Comparison of ENCODE assay signal across 8 cellular contexts in the genomic region with DNA sequence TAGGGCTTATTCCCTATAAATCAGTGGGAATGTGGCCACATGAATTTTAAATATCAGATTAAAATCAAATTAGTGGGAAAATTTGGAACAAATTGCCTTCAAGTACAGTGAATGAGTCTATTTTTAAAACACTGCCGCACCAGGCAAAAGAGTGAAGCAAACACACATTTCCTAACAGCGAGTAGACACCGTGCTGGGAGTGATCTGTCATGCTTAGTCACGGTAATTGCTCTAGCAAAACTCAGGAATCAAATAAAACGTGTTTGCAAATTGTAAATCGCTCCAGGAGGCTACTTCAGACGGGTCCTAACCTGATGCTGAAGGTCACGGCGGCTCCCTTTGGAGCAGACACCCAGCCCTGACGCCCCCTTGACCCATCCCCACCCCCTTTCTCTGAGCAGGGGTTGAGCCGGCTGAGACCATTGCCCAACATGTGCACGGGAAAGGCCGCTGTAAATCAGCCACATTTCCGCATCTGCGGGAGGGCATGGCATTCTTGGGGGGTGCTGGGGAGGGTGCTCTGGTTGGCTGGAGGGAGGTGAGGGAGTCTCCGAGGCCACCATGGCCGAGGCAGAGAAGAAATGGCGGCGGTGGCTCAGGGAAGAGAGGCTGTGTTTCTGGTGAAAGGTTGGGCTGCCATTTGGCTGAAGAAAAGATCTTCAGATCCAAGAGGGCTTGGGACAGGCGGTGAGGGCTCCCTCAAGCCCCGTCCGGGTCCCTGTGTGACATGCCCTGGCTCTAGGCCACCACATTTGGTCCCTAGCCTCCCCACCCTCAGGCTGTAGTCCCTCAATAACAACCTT. TPM values are rescaled to one million over a fixed set of nuclear protein-coding genes. Genes with fewer than 3 reads are reported as not detected.
DNase-seq lines count a peak whose midpoint lies in the region; ATAC-seq and TF ChIP-seq lines count a peak whose summit lies in the region.

No MANE protein-coding gene starts in this region.

- in situ Hi-C loops in Panc1 (cut with HindIII; ENCODE audit: low pct_unique_long_range_greater_than_20kb, low sequenced_read_pairs), result loop anchor here (10.0 kb wide), 1 partner anchor 51 kb away; no protein-coding TSS in a partner anchor

- POLR2A ChIA-PET in HEK293 (lab: Yijun Ruan, JAX), result interaction anchor here (4.2 kb wide), 1 partner anchor 9 kb away, joined by 25 read pairs; the partner anchor contains the start of gene CEBPA
- POLR2A ChIA-PET in Panc1 (lab: Charles Lee), result no interaction called here
- POLR2A ChIA-PET in OCI-LY7 (lab: Charles Lee), result no interaction called here

- intact Hi-C loops in Panc1 (cut with micrococcal nuclease; ENCODE audit: unreplicated experiment) (no loop called here), heart right ventricle (cut with DNase I) (no loop called here), OCI-LY7 (cut with micrococcal nuclease; ENCODE audit: unreplicated experiment) (no loop called here)

- peak; percentile 53; the same call in 1 of the 2 replicates for TF ChIP-seq CTCF in HEK293 (tag by site-specific recombination; IDR thresholded peaks at IDR 0.05)
- no peak for TF ChIP-seq CTCF in Panc1 (IDR thresholded peaks at IDR 0.05)
- TF ChIP-seq CTCF in heart right ventricle (IDR thresholded peaks at IDR 0.05), result no peak
- no peak for TF ChIP-seq CTCF in OCI-LY7 (conservative IDR thresholded peaks at IDR 0.05; ENCODE audit: low read length)

- H3K4me3 ChIP-seq in HEK293 (ENCODE audit: low read depth, low read length) (no peak overlapping the region), Panc1 (ENCODE audit: low read depth in 2 of 2, low read length in 2 of 2) (no peak overlapping the region), heart right ventricle (peak overlapping the region in 1 of 10 donors; percentile 27), OCI-LY7 (ENCODE audit: low read depth, low read length, poor library complexity, severe bottlenecking) (no peak overlapping the region)

- no peaks in the 10 kb centered on the region for H3K79me2 ChIP-seq in OCI-LY7 (ENCODE audit: insufficient read depth, low read depth, low read length)

- no peak overlapping the region for H3K4me2 ChIP-seq in OCI-LY7 (ENCODE audit: low read length)

- DNase-seq in Panc1 (ENCODE audit: low read depth, low spot score), result peak; percentile 30
- no peak for DNase-seq in heart right ventricle
- peak in 2 of 49 donors; percentile 18 to 28 for DNase-seq in substantia nigra (lab: John Stamatoyannopoulos, UW)
- no peak for DNase-seq in globus pallidus (ENCODE audit: low spot score)
- DNase-seq in OCI-LY7 (ENCODE audit: low spot score), result no peak

- CTCF ChIA-PET in HEK293 (lab: Yijun Ruan, JAX) (no interaction called here), Panc1 (lab: Charles Lee) (interaction anchor here (0.6 kb wide), 1 partner anchor 18 kb away, joined by 3 read pairs; no protein-coding TSS in a partner anchor), OCI-LY7 (lab: Charles Lee; ENCODE audit: unreplicated experiment) (no interaction called here)

- H3K27ac ChIP-seq in HEK293 (ENCODE audit: extremely low read depth, low read depth, low read length), result peak overlapping the region; percentile 84
- H3K27ac ChIP-seq in Panc1 (ENCODE audit: low read length), result no peak overlapping the region
- H3K27ac ChIP-seq in heart right ventricle, result peak overlapping the region in 2 of 10 donors; percentile 35 to 85
- peak overlapping the region; percentile 14 for H3K27ac ChIP-seq in substantia nigra (ENCODE audit: low read depth, low read length, poor library complexity, severe bottlenecking)
- no peak overlapping the region for H3K27ac ChIP-seq in OCI-LY7 (ENCODE audit: low read depth, low read length, poor library complexity, severe bottlenecking)

- H3K9me2 ChIP-seq in OCI-LY7 (ENCODE audit: insufficient read depth, low read length), result no peaks in the 10 kb centered on the region

- no peaks in the 10 kb centered on the region for H4K20me1 ChIP-seq in OCI-LY7 (ENCODE audit: insufficient read depth, low read length)

- H3K36me3 ChIP-seq in HEK293 (ENCODE audit: control insufficient read depth in 2 of 2, insufficient read depth in 1 of 2, low read length in 2 of 2) (no peaks in the 10 kb centered on the region), Panc1 (ENCODE audit: control insufficient read depth, insufficient read depth, low read length) (no peaks in the 10 kb centered on the region), heart right ventricle (no peaks in the 10 kb centered on the region), OCI-LY7 (ENCODE audit: insufficient read depth, low read length) (no peaks in the 10 kb centered on the region)

- 53 to 57% methylated on average over 22 of the region's 22 CpGs for WGBS in heart right ventricle, 2 donors

- peaks cover 32% of the 10 kb centered on the region for H3K4me1 ChIP-seq in HEK293 (ENCODE audit: control insufficient read depth, insufficient read depth, low read length)
- peaks cover 20% of the 10 kb centered on the region for H3K4me1 ChIP-seq in Panc1 (ENCODE audit: control insufficient read depth, insufficient read depth, low read length)
- peaks cover 0 to 47% (median 0%) of the 10 kb centered on the region in 9 donors for H3K4me1 ChIP-seq in heart right ventricle
- no peaks in the 10 kb centered on the region for H3K4me1 ChIP-seq in OCI-LY7 (ENCODE audit: insufficient read depth, low read length, poor library complexity, severe bottlenecking)

- H3K9me3 ChIP-seq in HEK293 (ENCODE audit: control insufficient read depth, insufficient read depth, low read depth, low read length) (no peaks in the 10 kb centered on the region; the same call in 1 of the 2 replicates), Panc1 (ENCODE audit: control insufficient read depth, insufficient read depth, low read depth, low read length) (peaks cover 10% of the 10 kb centered on the region; the same call in 1 of the 2 replicates), heart right ventricle (peaks cover 0 to 14% (median 6%) of the 10 kb centered on the region in 11 donors), OCI-LY7 (ENCODE audit: low read length) (peaks cover 8% of the 10 kb centered on the region; the same call in 1 of the 2 replicates)

- BruUV-seq in Panc1 (replicated peaks; lab: Mats Ljungman, UMichigan) (no TSS peak), OCI-LY7 (replicated peaks; lab: Mats Ljungman, UMichigan) (no TSS peak)

- H3K27me3 ChIP-seq in Panc1 (ENCODE audit: control insufficient read depth, insufficient read depth, low read length), result 0 out of 2 replicates have a peak, but pooled peaks cover 2% of the 10 kb centered on the region
- peaks cover 0 to 62% (median 17%) of the 10 kb centered on the region in 7 donors for H3K27me3 ChIP-seq in heart right ventricle

- peak; percentile 86 for ATAC-seq in Panc1
- peak in 7 of 8 donors; percentile 28 to 56 (median 41) for ATAC-seq in heart right ventricle
- ATAC-seq in HG03342 (IDR thresholded peaks at IDR 0.05; ENCODE audit: unreplicated experiment), result no peak
- no peak for ATAC-seq in GM21737 (IDR thresholded peaks at IDR 0.05; ENCODE audit: unreplicated experiment)

- no peak overlapping the region for H2AFZ ChIP-seq in OCI-LY7 (ENCODE audit: low read length)

TF ChIP-seq in HEK293, 187 proteins besides CTCF, POLR2A, EP300 and RAD21 (continues in another document):
- TF ChIP-seq ZNF76 (tag by site-specific recombination; IDR thresholded peaks at IDR 0.05; ENCODE audit: borderline replicate concordance, low read depth) (peak; percentile 80), ZBTB7A (tag by site-specific recombination; IDR thresholded peaks at IDR 0.05; ENCODE audit: low read depth) (peak; percentile 73; the same call in 1 of the 2 replicates), HOXC10 (CRISPR knock-in tag; IDR thresholded peaks at IDR 0.05) (no peak), ZNF48 (tag by site-specific recombination; IDR thresholded peaks at IDR 0.05) (no peak), ZNF560 (tag by site-specific recombination; IDR thresholded peaks at IDR 0.05; ENCODE audit: borderline replicate concordance) (no peak), ZNF391 (tag by site-specific recombination; IDR thresholded peaks at IDR 0.05; ENCODE audit: borderline replicate concordance, low read depth) (peak; percentile 98), ZNF211 (tag by site-specific recombination; IDR thresholded peaks at IDR 0.05; ENCODE audit: low read depth) (no peak), ZNF548 (tag by site-specific recombination; IDR thresholded peaks at IDR 0.05) (no peak), ZNF133 (tag by site-specific recombination; IDR thresholded peaks at IDR 0.05) (no peak), ZNF23 (tag by site-specific recombination; IDR thresholded peaks at IDR 0.05; ENCODE audit: borderline replicate concordance) (no peak), SALL2 (tag by site-specific recombination; IDR thresholded peaks at IDR 0.05; ENCODE audit: borderline replicate concordance) (no peak), ZNF610 (tag by site-specific recombination; IDR thresholded peaks at IDR 0.05; ENCODE audit: borderline replicate concordance) (peak; percentile 83), ZNF335 (tag by site-specific recombination; conservative IDR thresholded peaks at IDR 0.05) (peak; percentile 92)
- TF ChIP-seq, protein P1, sequence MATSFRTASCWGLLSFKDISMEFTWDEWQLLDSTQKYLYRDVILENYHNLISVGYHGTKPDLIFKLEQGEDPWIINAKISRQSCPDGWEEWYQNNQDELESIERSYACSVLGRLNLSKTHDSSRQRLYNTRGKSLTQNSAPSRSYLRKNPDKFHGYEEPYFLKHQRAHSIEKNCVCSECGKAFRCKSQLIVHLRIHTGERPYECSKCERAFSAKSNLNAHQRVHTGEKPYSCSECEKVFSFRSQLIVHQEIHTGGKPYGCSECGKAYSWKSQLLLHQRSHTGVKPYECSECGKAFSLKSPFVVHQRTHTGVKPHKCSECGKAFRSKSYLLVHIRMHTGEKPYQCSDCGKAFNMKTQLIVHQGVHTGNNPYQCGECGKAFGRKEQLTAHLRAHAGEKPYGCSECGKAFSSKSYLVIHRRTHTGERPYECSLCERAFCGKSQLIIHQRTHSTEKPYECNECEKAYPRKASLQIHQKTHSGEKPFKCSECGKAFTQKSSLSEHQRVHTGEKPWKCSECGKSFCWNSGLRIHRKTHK (tag by site-specific recombination; IDR thresholded peaks at IDR 0.05), result no peak
- TF ChIP-seq, protein P2, sequence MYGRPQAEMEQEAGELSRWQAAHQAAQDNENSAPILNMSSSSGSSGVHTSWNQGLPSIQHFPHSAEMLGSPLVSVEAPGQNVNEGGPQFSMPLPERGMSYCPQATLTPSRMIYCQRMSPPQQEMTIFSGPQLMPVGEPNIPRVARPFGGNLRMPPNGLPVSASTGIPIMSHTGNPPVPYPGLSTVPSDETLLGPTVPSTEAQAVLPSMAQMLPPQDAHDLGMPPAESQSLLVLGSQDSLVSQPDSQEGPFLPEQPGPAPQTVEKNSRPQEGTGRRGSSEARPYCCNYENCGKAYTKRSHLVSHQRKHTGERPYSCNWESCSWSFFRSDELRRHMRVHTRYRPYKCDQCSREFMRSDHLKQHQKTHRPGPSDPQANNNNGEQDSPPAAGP (tag by site-specific recombination; IDR thresholded peaks at IDR 0.05), result peak; percentile 98

RNA-seq across cellular contexts. Expression of gene CEBPA, which starts 8.9 kb away (rescaled TPM):
- total RNA-seq in Panc1 (2021; ENCODE audit: unreplicated experiment), result 1.6 TPM
- 1.4 TPM for polyA plus RNA-seq in Panc1 (2012; ENCODE audit: insufficient read length)
- total RNA-seq in heart right ventricle, result 1 to 10 TPM in 8 of 10 donors, under 1 TPM in 2; 0.71 to 7.7 (median 2.8) TPM
- polyA plus RNA-seq in heart right ventricle, result 1 to 10 TPM; 3.4 to 4.4 TPM
- 2.1 and 2.8 TPM in 2 replicates for total RNA-seq in OCI-LY7 (2014; rRNA removed; shearing (Covaris generic))
- total RNA-seq in OCI-LY7 (2022), result 1.8 and 2.5 TPM in 2 replicates

Comparison
In these comparisons a context has a peak if more than half of its experiments do, and no peak if none do; other contexts are left out.
1. H3K27ac ChIP-seq: peak in HEK293 (single experiment) and substantia nigra (single experiment); none in Panc1 (single experiment) and OCI-LY7 (single experiment).
2. ATAC-seq: peak in Panc1 (single experiment) and heart right ventricle (7 of 8); none in HG03342 (single experiment) and GM21737 (single experiment).